ENCODE assay signal across 8 cellular contexts in genomic region chr17:56416682-56417351, GRCh38.
"Had no signal": no experiment of that assay in that cellular context is flagged by ENCODE, and none has a peak within 500 bp of the region (broad histone marks: within the 10 kb centered on the region; RNA-seq: fewer than 3 reads in every experiment).

No MANE protein-coding gene starts in this region.

- FAIRE-seq: G401.6, GM12878, GM12891, GM12892, GM18507, GM19239 had no signal

- DNase-seq: GDM1, GF-D8 had no signal

- ATAC-seq: GM12878 had no signal

- H3K4me3 ChIP-seq: GM12878 had no signal
